ENCODE assay signal across 27 cellular contexts in genomic region chr20:20535051-20535450, GRCh38.
"Had no signal": no experiment of that assay in that cellular context is flagged by ENCODE, and none has a peak within 500 bp of the region (broad histone marks: within the 10 kb centered on the region; RNA-seq: fewer than 3 reads in every experiment).

No MANE protein-coding gene starts in this region.

- DNase-seq: activated B cell treated with CpG ODN at 0.5 μM for 24 hours; activated CD4-positive, alpha-beta memory T cell treated with anti-CD3 and anti-CD28 coated beads, Interleukin-2, amount 10 ng/mL, durations not matched to agents 7 days and 5 days; activated CD4-positive, alpha-beta T cell treated with anti-CD3 and anti-CD28 coated beads for 1 hour; activated CD4-positive, alpha-beta T cell treated with anti-CD3 and anti-CD28 coated beads for 36 hours; activated CD4-positive, alpha-beta T cell treated with anti-CD3 and anti-CD28 coated beads for 48 hours; activated CD4-positive, alpha-beta T cell treated with anti-CD3 and anti-CD28 coated beads, Interleukin-2, amount 10 ng/mL, durations not matched to agents 7 days and 5 days; activated CD4-positive, alpha-beta T cell treated with anti-CD3 and anti-CD28 coated beads, Interleukin-2, amount 50 U/mL, for 48 hours; activated CD8-positive, alpha-beta memory T cell treated with anti-CD3 and anti-CD28 coated beads for 24 hours; activated CD8-positive, alpha-beta memory T cell treated with anti-CD3 and anti-CD28 coated beads, Interleukin-2, amount 10 ng/mL, durations not matched to agents 7 days and 5 days; activated CD8-positive, alpha-beta memory T cell treated with anti-CD3 and anti-CD28 coated beads, Interleukin-2, amount 50 U/mL, for 48 hours; activated CD8-positive, alpha-beta T cell treated with anti-CD3 and anti-CD28 coated beads, Interleukin-2, amount 10 ng/mL, durations not matched to agents 7 days and 5 days; activated effector memory CD4-positive, alpha-beta T cell treated with Interleukin-2 at 50 U/mL for 16 hours; activated gamma-delta T cell; activated naive CD4-positive, alpha-beta T cell treated with anti-CD3 and anti-CD28 coated beads, Interleukin-2, amount 10 ng/mL, durations not matched to agents 7 days and 5 days; activated naive CD4-positive, alpha-beta T cell treated with Interleukin-2 at 50 U/mL for 16 hours; activated naive CD8-positive, alpha-beta T cell treated with anti-CD3 and anti-CD28 coated beads, Interleukin-2, amount 10 ng/mL, durations not matched to agents 7 days and 5 days; activated naive CD8-positive, alpha-beta T cell treated with anti-CD3 and anti-CD28 coated beads, Interleukin-2, amount 50 U/mL, for 24 hours; activated T-cell treated with anti-CD3 and anti-CD28 coated beads, Interleukin-2, amount 50 U/mL, for 24 hours; activated T-cell treated with anti-CD3 and anti-CD28 coated beads, Interleukin-2, amount 50 U/mL, for 48 hours; amygdala; anterior cingulate cortex; T-helper 1 cell; T-helper 2 cell; T-helper 9 cell had no signal

- H3K27me3 ChIP-seq: ascending aorta, cardiac muscle cell had no signal

- H3K4me3 ChIP-seq: ascending aorta, cardiac muscle cell had no signal

- ATAC-seq: activated CD4-positive, alpha-beta T cell treated with anti-CD3 and anti-CD28 coated beads for 36 hours; activated CD8-positive, alpha-beta memory T cell treated with anti-CD3 and anti-CD28 coated beads, Interleukin-2, amount 10 ng/mL, durations not matched to agents 7 days and 5 days; activated CD8-positive, alpha-beta T cell treated with anti-CD3 and anti-CD28 coated beads, Interleukin-2, amount 10 ng/mL, durations not matched to agents 7 days and 5 days; activated naive CD8-positive, alpha-beta T cell treated with anti-CD3 and anti-CD28 coated beads, Interleukin-2, amount 50 U/mL, for 24 hours had no signal

- H3K4me1 ChIP-seq: ascending aorta had no signal

- H3K27ac ChIP-seq: ascending aorta, cardiac muscle cell, VCaP had no signal

- H3K36me3 ChIP-seq: cardiac muscle cell had no signal

- H3K9me3 ChIP-seq: ascending aorta had no signal
